8 cellular contexts compared by ENCODE assay signal in the genomic region with DNA sequence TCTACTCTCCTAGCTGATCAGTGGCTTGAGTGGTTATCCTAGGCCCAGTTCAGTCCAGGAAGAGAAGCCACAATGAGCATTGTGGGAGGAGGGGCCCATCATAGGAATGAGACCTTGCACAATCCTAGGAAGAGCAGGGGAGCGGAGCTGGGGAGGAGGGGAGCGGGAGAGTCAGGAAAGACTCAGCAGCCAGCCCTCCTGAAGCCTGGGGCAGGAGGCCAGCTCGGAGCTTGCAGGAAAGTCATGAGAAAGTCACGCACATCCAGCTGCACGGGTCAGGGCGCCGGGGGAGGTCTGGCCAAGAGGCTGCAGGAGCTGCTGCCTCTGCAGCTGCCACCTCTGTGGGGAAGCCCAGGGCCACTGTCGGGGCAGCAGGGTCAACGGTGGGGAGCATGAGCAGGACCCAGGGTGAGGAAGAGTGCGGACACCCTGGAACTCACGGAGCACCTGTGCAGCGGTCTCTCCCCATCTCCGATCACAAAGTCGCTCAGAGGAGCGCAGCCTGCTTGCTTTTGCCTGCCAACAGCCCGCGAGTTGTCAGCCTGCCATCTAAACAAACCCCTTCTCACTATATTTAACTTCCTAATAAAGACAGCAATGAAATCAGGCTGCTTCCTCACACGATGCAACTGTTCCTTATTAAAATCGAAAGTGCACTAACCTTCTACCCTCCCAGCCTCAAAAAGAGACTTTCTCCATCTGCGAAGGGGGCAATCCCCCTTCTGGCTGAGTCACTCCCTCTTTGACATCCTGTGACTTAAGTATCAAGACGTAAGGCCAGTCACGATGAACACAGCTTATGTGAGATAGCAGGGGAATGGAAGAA.
DNase-seq lines count a peak whose midpoint lies in the region; ATAC-seq lines count a peak whose summit lies in the region.

No MANE protein-coding gene starts in this region.

- H3K9me3 Mint-ChIP-seq in T-helper 2 cell treated with Interferon-gamma antibody and Interleukin-4, amounts not matched to agents 5 μg/mL and 100 μg/mL, for 36 hours: no peaks in the 10 kb centered on the region

- H3K4me3 Mint-ChIP-seq in T-helper 2 cell treated with Interferon-gamma antibody and Interleukin-4, amounts not matched to agents 5 μg/mL and 100 μg/mL, for 36 hours: no peak overlapping the region

- ATAC-seq in GM21381 (IDR thresholded peaks at IDR 0.05; ENCODE audit: unreplicated experiment): no peak

- intact Hi-C loops in head of caudate nucleus (cut with DNase I): no loop called here

- H3K27me3 Mint-ChIP-seq in T-helper 2 cell treated with Interferon-gamma antibody and Interleukin-4, amounts not matched to agents 5 μg/mL and 100 μg/mL, for 36 hours (ENCODE audit: low read depth): peaks cover 8% of the 10 kb centered on the region

- DNase-seq in activated CD4-positive, alpha-beta T cell treated with anti-CD3 and anti-CD28 coated beads, Interleukin-2, amount 50 U/mL, for 48 hours: peak; percentile 27 to 49
- no peak for DNase-seq in activated CD4-positive, alpha-beta T cell treated with anti-CD3 and anti-CD28 coated beads, Interleukin-2, amount 50 U/mL, for 4 hours
- DNase-seq in T-helper 2 cell treated with Interferon-gamma antibody and Interleukin-4, amounts not matched to agents 5 μg/mL and 100 μg/mL, for 36 hours (ENCODE audit: low spot score): peak; percentile 21
- peak; percentile 85 for DNase-seq in glomerular visceral epithelial cell (ENCODE audit: extremely low spot score)
- peak; percentile 62 for DNase-seq in stimulated activated CD4-positive, alpha-beta T cell treated with anti-CD3 and anti-CD28 coated beads, Interleukin-1b, Interleukin-23, amount 100 ng/mL, for 48 hours
- DNase-seq in activated CD4-positive, alpha-beta T cell treated with anti-CD3 and anti-CD28 coated beads for 1 hour: no peak
- no peak for DNase-seq in head of caudate nucleus

- no peaks in the 10 kb centered on the region for H3K36me3 Mint-ChIP-seq in T-helper 2 cell treated with Interferon-gamma antibody and Interleukin-4, amounts not matched to agents 5 μg/mL and 100 μg/mL, for 36 hours (ENCODE audit: low read depth)

- H3K4me1 Mint-ChIP-seq in T-helper 2 cell treated with Interferon-gamma antibody and Interleukin-4, amounts not matched to agents 5 μg/mL and 100 μg/mL, for 36 hours (ENCODE audit: low read depth): no peaks in the 10 kb centered on the region

- no peak overlapping the region for H3K27ac Mint-ChIP-seq in T-helper 2 cell treated with Interferon-gamma antibody and Interleukin-4, amounts not matched to agents 5 μg/mL and 100 μg/mL, for 36 hours

Comparison
In these comparisons a context has a peak if more than half of its experiments do, and no peak if none do; other contexts are left out.
1. DNase-seq: peak in activated CD4-positive, alpha-beta T cell treated with anti-CD3 and anti-CD28 coated beads, Interleukin-2, amount 50 U/mL, for 48 hours (2 of 2), T-helper 2 cell treated with Interferon-gamma antibody and Interleukin-4, amounts not matched to agents 5 μg/mL and 100 μg/mL, for 36 hours (single experiment), glomerular visceral epithelial cell (single experiment) and stimulated activated CD4-positive, alpha-beta T cell treated with anti-CD3 and anti-CD28 coated beads, Interleukin-1b, Interleukin-23, amount 100 ng/mL, for 48 hours (single experiment); none in activated CD4-positive, alpha-beta T cell treated with anti-CD3 and anti-CD28 coated beads, Interleukin-2, amount 50 U/mL, for 4 hours (0 of 2), activated CD4-positive, alpha-beta T cell treated with anti-CD3 and anti-CD28 coated beads for 1 hour (single experiment) and head of caudate nucleus (0 of 42).